ENCODE assay signal across 16 cellular contexts in the genomic region with DNA sequence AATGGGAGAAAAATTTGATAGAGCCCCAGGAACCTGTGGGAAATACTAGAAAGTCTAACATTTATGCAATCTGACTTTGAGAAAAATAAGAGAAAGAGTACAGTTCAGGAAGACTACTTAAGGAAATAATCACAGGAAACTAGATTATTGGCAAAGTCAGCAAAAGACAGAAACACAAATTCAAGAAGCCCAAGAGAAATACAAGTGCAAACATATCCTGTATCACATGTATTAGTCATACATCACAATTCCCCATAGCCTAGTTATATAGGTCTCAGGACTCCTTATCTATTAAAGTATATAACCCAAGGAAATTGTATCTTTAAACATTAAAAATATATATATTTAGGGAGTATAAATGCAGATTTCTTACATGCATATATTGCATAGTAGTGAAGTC.
A peak's percentile ranks its signal among the peaks of the same experiment; 100 is the strongest.
DNase-seq lines count a peak whose midpoint lies in the region; ATAC-seq, FAIRE-seq and TF ChIP-seq lines count a peak whose summit lies in the region.
"Had no signal": no experiment of that assay in that cellular context is flagged by ENCODE, and none has a peak within 500 bp of the region (broad histone marks: within the 10 kb centered on the region; RNA-seq: fewer than 3 reads in every experiment).

No MANE protein-coding gene starts in this region.

- H3K36me3 ChIP-seq in bronchial epithelial cell (ENCODE audit: control insufficient read depth, insufficient read depth, low read length): no peaks in the 10 kb centered on the region
- no peaks in the 10 kb centered on the region for H3K36me3 ChIP-seq in ascending aorta

- H3K9me3 ChIP-seq in A549 (peaks cover 16% of the 10 kb centered on the region), ascending aorta (peaks cover 0 to 9% of the 10 kb centered on the region in 2 donors)

- intact Hi-C loops in ascending aorta (cut with DNase I): no loop called here

- no peak for ATAC-seq in A549
- ATAC-seq in esophagus mucosa: peak; percentile 57

- peak; percentile 7 for FAIRE-seq in A549 (lab: Jason Lieb, UNC)
- no peak for FAIRE-seq in bronchial epithelial cell (lab: Jason Lieb, UNC)
- FAIRE-seq: G401.6 had no signal

- TF ChIP-seq POLR2A in A549 (IDR thresholded peaks at IDR 0.05; ENCODE audit: low read length): no peak

- POLR2A ChIA-PET in A549 (lab: Yijun Ruan, JAX) (interaction anchor here (0.6 kb wide), 1 partner anchor 280 kb away, joined by 6 read pairs; no protein-coding TSS in a partner anchor), RWPE1 (lab: Yijun Ruan, JAX; ENCODE audit: low non-redundant PET) (no interaction called here)

- H3K27me3 ChIP-seq in bronchial epithelial cell (ENCODE audit: control insufficient read depth, insufficient read depth, low read length) (no peaks in the 10 kb centered on the region), ascending aorta (no peaks in the 10 kb centered on the region)

- H3K4me1 ChIP-seq in A549 (no peaks in the 10 kb centered on the region), ascending aorta (no peaks in the 10 kb centered on the region)

- no peak overlapping the region for H3K4me2 ChIP-seq in A549

- H3K27ac ChIP-seq in A549 (no peak overlapping the region), RWPE1 (no peak overlapping the region), ascending aorta (no peak overlapping the region)
- H3K27ac ChIP-seq: GM23248 had no signal

- no peak for DNase-seq in A549 (ENCODE audit: low read depth in 1 of 2, low spot score in 1 of 2)
- DNase-seq in RWPE1 (ENCODE audit: low spot score): peak; percentile 11
- peak; percentile 73 for DNase-seq in bronchial epithelial cell (ENCODE audit: low read depth)
- DNase-seq in T-helper 1 cell: no peak
- DNase-seq in NK-92 treated with Interleukin-12 subunit alpha and Interleukin-12 subunit beta, amount 100 ng/mL, for 24 hours (lab: John Stamatoyannopoulos, UW): no peak
- DNase-seq in NCI-H82 (lab: John Stamatoyannopoulos, UW): no peak
- no peak for DNase-seq in ascending aorta (ENCODE audit: low spot score in 2 of 2)
- DNase-seq: C1 segment of cervical spinal cord; CD4-positive, alpha-beta T cell; DMS153; DMS79 treated with DMSO at 0.1 percent for 48 hours; EL; GM23248; H7 had no signal

- CTCF ChIA-PET in A549 (lab: Yijun Ruan, JAX) (interaction anchor here (0.9 to 1.0 kb wide), 2 partner anchors 280 to 388 kb away, joined by 3 read pairs; no protein-coding TSS in a partner anchor), RWPE1 (lab: Yijun Ruan, JAX) (no interaction called here)

- H3K4me3 ChIP-seq in A549: no peak overlapping the region
- H3K4me3 ChIP-seq in bronchial epithelial cell (ENCODE audit: low read depth, low read length): no peak overlapping the region
- H3K4me3 ChIP-seq in ascending aorta: no peak overlapping the region
- H3K4me3 ChIP-seq: GM23248 had no signal

- TF ChIP-seq EP300 in A549 (IDR thresholded peaks at IDR 0.05): no peak

- TF ChIP-seq CTCF in A549 (IDR thresholded peaks at IDR 0.05) (no peak), RWPE1 (conservative IDR thresholded peaks at IDR 0.05; ENCODE audit: low read depth) (no peak), bronchial epithelial cell (IDR thresholded peaks at IDR 0.05; ENCODE audit: insufficient read depth, low read length, severe bottlenecking) (no peak), ascending aorta (IDR thresholded peaks at IDR 0.05) (no peak)

- no peak for TF ChIP-seq RAD21 in A549 (conservative IDR thresholded peaks at IDR 0.05 in 1 of 2, IDR thresholded peaks at IDR 0.05 in 1 of 2)

TF ChIP-seq in A549, 52 proteins besides CTCF, POLR2A, EP300 and RAD21:
- TF ChIP-seq MAFK (IDR thresholded peaks at IDR 0.05; ENCODE audit: partially characterized antibody) (peak; percentile 50), RCOR1 (IDR thresholded peaks at IDR 0.05; ENCODE audit: low read depth, low read length) (no peak), BCL3 (IDR thresholded peaks at IDR 0.05) (no peak)

Comparison
In these comparisons a context has a peak if more than half of its experiments do, and no peak if none do; other contexts are left out.
1. DNase-seq: peak in RWPE1 (single experiment) and bronchial epithelial cell (single experiment); none in A549 (0 of 2), T-helper 1 cell (0 of 5), NK-92 treated with Interleukin-12 subunit alpha and Interleukin-12 subunit beta, amount 100 ng/mL, for 24 hours (single experiment), NCI-H82 (single experiment) and ascending aorta (0 of 2).